In the genomic region with DNA sequence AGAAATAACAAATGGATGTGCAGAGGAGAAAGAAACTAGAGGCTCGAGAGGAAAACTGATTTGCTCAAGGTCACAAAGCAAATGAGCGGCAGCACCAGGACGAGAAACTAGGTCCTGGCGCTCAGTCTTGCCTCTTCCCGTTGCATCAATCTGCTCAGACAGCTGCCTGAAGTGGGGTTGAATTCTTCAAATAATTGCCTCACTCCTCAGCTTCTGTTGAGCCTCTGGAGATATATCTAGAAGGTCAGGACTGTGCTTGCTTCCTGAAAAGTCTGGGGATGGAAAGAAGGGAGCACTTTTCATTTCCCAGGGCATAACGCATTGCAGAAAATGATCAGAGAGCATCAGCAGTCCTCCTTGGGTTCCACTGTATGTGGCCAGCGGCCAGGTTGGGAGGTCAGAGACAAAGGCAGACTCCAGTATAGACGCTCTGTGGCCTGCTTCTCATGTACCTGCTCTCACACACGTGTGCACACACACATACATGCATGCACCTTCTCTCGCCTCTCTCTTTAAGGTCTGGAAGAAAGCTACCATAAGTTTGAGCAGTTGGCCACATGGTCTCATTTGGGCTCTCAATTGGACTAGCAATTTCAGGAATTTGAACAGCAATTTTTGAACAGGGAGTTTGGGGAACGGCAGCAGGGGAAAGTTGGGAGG, we compare ENCODE assay signal across 10 cellular contexts.
DNase-seq lines count a peak whose midpoint lies in the region; ATAC-seq and TF ChIP-seq lines count a peak whose summit lies in the region.
"Had no signal": no experiment of that assay in that cellular context is flagged by ENCODE, and none has a peak within 500 bp of the region (broad histone marks: within the 10 kb centered on the region; RNA-seq: fewer than 3 reads in every experiment).

No MANE protein-coding gene starts in this region.

- peak overlapping the region; percentile 61 for H3K4me3 Mint-ChIP-seq in activated T-cell treated with anti-CD3 and anti-CD28 coated beads, Interleukin-2, amount 50 U/mL, for 24 hours
- peak overlapping the region; percentile 23 for H3K4me3 Mint-ChIP-seq in activated T-helper 1 cell treated with anti-CD3 and anti-CD28 coated beads, Interleukin-12 subunit alpha, Interleukin-12 subunit beta, Interleukin-2, Interleukin-4 antibody, amounts not matched to agents 30 ng/mL and 10 ng/mL and 1 ng/mL, durations not matched to agents 14 hours and 24 hours and 36 hours
- H3K4me3 Mint-ChIP-seq in stimulated activated memory B cell treated with anti-CD40 and anti-IgM and Interleukin-4, amounts not matched to agents 10 μg/mL and 1 μg/mL and 100 μg/mL, for 72 hours, result peak overlapping the region; percentile 2
- no peak overlapping the region for H3K4me3 Mint-ChIP-seq in endothelial cell (ENCODE audit: unreplicated experiment)

- ATAC-seq in HG03103 (IDR thresholded peaks at IDR 0.05; ENCODE audit: low read depth, unreplicated experiment) (peak; percentile 4), GM19351 (IDR thresholded peaks at IDR 0.05; ENCODE audit: unreplicated experiment) (no peak)
- peak; percentile 28 for ATAC-seq in stimulated activated memory B cell treated with anti-CD40 and anti-IgM and Interleukin-4, amounts not matched to agents 10 μg/mL and 1 μg/mL and 100 μg/mL, for 72 hours

- peaks cover 83% of the 10 kb centered on the region for H3K4me1 Mint-ChIP-seq in activated T-cell treated with anti-CD3 and anti-CD28 coated beads, Interleukin-2, amount 50 U/mL, for 24 hours (ENCODE audit: low read depth)
- H3K4me1 Mint-ChIP-seq in activated T-helper 1 cell treated with anti-CD3 and anti-CD28 coated beads, Interleukin-12 subunit alpha, Interleukin-12 subunit beta, Interleukin-2, Interleukin-4 antibody, amounts not matched to agents 30 ng/mL and 10 ng/mL and 1 ng/mL, durations not matched to agents 14 hours and 24 hours and 36 hours (ENCODE audit: low read depth), result peaks cover 74% of the 10 kb centered on the region
- H3K4me1 Mint-ChIP-seq in stimulated activated memory B cell treated with anti-CD40 and anti-IgM and Interleukin-4, amounts not matched to agents 10 μg/mL and 1 μg/mL and 100 μg/mL, for 72 hours, result peaks cover 71% of the 10 kb centered on the region
- peaks cover 15% of the 10 kb centered on the region for H3K4me1 Mint-ChIP-seq in endothelial cell (ENCODE audit: unreplicated experiment)

- H3K27ac Mint-ChIP-seq in activated T-cell treated with anti-CD3 and anti-CD28 coated beads, Interleukin-2, amount 50 U/mL, for 24 hours, result peak overlapping the region; percentile 93
- peak overlapping the region; percentile 97 for H3K27ac Mint-ChIP-seq in activated T-helper 1 cell treated with anti-CD3 and anti-CD28 coated beads, Interleukin-12 subunit alpha, Interleukin-12 subunit beta, Interleukin-2, Interleukin-4 antibody, amounts not matched to agents 30 ng/mL and 10 ng/mL and 1 ng/mL, durations not matched to agents 14 hours and 24 hours and 36 hours
- H3K27ac Mint-ChIP-seq in stimulated activated memory B cell treated with anti-CD40 and anti-IgM and Interleukin-4, amounts not matched to agents 10 μg/mL and 1 μg/mL and 100 μg/mL, for 72 hours, result peak overlapping the region; percentile 62
- H3K27ac Mint-ChIP-seq in endothelial cell (ENCODE audit: unreplicated experiment), result no peak overlapping the region

- intact Hi-C loops in activated T-helper 1 cell treated with anti-CD3 and anti-CD28 coated beads, Interleukin-12 subunit alpha, Interleukin-12 subunit beta, Interleukin-2, Interleukin-4 antibody, amounts not matched to agents 30 ng/mL and 10 ng/mL and 1 ng/mL, durations not matched to agents 14 hours and 24 hours and 36 hours (cut with micrococcal nuclease), result loop anchor here (1.0 to 5.0 kb wide), 10 partner anchors 12 to 257 kb away; a partner anchor contains a TSS

- no peaks in the 10 kb centered on the region for H3K27me3 Mint-ChIP-seq in activated T-cell treated with anti-CD3 and anti-CD28 coated beads, Interleukin-2, amount 50 U/mL, for 24 hours
- peaks cover 1% of the 10 kb centered on the region for H3K27me3 Mint-ChIP-seq in activated T-helper 1 cell treated with anti-CD3 and anti-CD28 coated beads, Interleukin-12 subunit alpha, Interleukin-12 subunit beta, Interleukin-2, Interleukin-4 antibody, amounts not matched to agents 30 ng/mL and 10 ng/mL and 1 ng/mL, durations not matched to agents 14 hours and 24 hours and 36 hours (ENCODE audit: insufficient read depth)
- H3K27me3 Mint-ChIP-seq in stimulated activated memory B cell treated with anti-CD40 and anti-IgM and Interleukin-4, amounts not matched to agents 10 μg/mL and 1 μg/mL and 100 μg/mL, for 72 hours, result peaks cover 16% of the 10 kb centered on the region
- H3K27me3 Mint-ChIP-seq in endothelial cell (ENCODE audit: unreplicated experiment), result peaks cover 9% of the 10 kb centered on the region

- H3K9me3 Mint-ChIP-seq in activated T-cell treated with anti-CD3 and anti-CD28 coated beads, Interleukin-2, amount 50 U/mL, for 24 hours, result no peaks in the 10 kb centered on the region
- H3K9me3 Mint-ChIP-seq in activated T-helper 1 cell treated with anti-CD3 and anti-CD28 coated beads, Interleukin-12 subunit alpha, Interleukin-12 subunit beta, Interleukin-2, Interleukin-4 antibody, amounts not matched to agents 30 ng/mL and 10 ng/mL and 1 ng/mL, durations not matched to agents 14 hours and 24 hours and 36 hours, result no peaks in the 10 kb centered on the region
- no peaks in the 10 kb centered on the region for H3K9me3 Mint-ChIP-seq in stimulated activated memory B cell treated with anti-CD40 and anti-IgM and Interleukin-4, amounts not matched to agents 10 μg/mL and 1 μg/mL and 100 μg/mL, for 72 hours
- no peaks in the 10 kb centered on the region for H3K9me3 Mint-ChIP-seq in endothelial cell (ENCODE audit: unreplicated experiment)

- H3K36me3 Mint-ChIP-seq in activated T-cell treated with anti-CD3 and anti-CD28 coated beads, Interleukin-2, amount 50 U/mL, for 24 hours (ENCODE audit: low read depth), result no peaks in the 10 kb centered on the region
- no peaks in the 10 kb centered on the region for H3K36me3 Mint-ChIP-seq in activated T-helper 1 cell treated with anti-CD3 and anti-CD28 coated beads, Interleukin-12 subunit alpha, Interleukin-12 subunit beta, Interleukin-2, Interleukin-4 antibody, amounts not matched to agents 30 ng/mL and 10 ng/mL and 1 ng/mL, durations not matched to agents 14 hours and 24 hours and 36 hours (ENCODE audit: low read depth)
- H3K36me3 Mint-ChIP-seq in stimulated activated memory B cell treated with anti-CD40 and anti-IgM and Interleukin-4, amounts not matched to agents 10 μg/mL and 1 μg/mL and 100 μg/mL, for 72 hours, result no peaks in the 10 kb centered on the region
- no peaks in the 10 kb centered on the region for H3K36me3 Mint-ChIP-seq in endothelial cell (ENCODE audit: low read depth, unreplicated experiment)

- DNase-seq in activated T-cell treated with anti-CD3 and anti-CD28 coated beads, Interleukin-2, amount 50 U/mL, for 24 hours, result no peak
- no peak for DNase-seq in activated T-cell treated with anti-CD3 and anti-CD28 coated beads, Interleukin-2, amount 50 U/mL, for 48 hours
- no peak for DNase-seq in activated T-helper 1 cell treated with anti-CD3 and anti-CD28 coated beads, Interleukin-12 subunit alpha, Interleukin-12 subunit beta, Interleukin-2, Interleukin-4 antibody, amounts not matched to agents 30 ng/mL and 10 ng/mL and 1 ng/mL, durations not matched to agents 14 hours and 24 hours and 36 hours (ENCODE audit: low spot score)
- no peak for DNase-seq in NCI-H146 (lab: John Stamatoyannopoulos, UW)
- no peak for DNase-seq in endothelial cell (ENCODE audit: low spot score)
- DNase-seq: DMS 273 treated with DMSO at 0.1 percent for 48 hours, NCI-H2227 treated with DMSO at 0.1 percent for 48 hours had no signal

- no peak for TF ChIP-seq CTCF in endothelial cell (IDR thresholded peaks at IDR 0.05; ENCODE audit: unreplicated experiment)
